Comparison of ENCODE assay signal across 8 cellular contexts in genomic region chr7:118918556-118918955, GRCh38.
DNase-seq lines count a peak whose midpoint lies in the region; ATAC-seq and TF ChIP-seq lines count a peak whose summit lies in the region.

No MANE protein-coding gene starts in this region.

- H3K27me3 ChIP-seq in BE2C (no peaks in the 10 kb centered on the region), foreskin keratinocyte (no peaks in the 10 kb centered on the region), transverse colon (no peaks in the 10 kb centered on the region)

- TF ChIP-seq CTCF in BE2C (IDR thresholded peaks at IDR 0.05; ENCODE audit: low read depth, low read length): peak; percentile 9; the same call in 1 of the 2 replicates
- peak; percentile 65 for TF ChIP-seq CTCF in LNCAP (IDR thresholded peaks at IDR 0.05)
- TF ChIP-seq CTCF in foreskin keratinocyte (conservative IDR thresholded peaks at IDR 0.05): peak; percentile 69
- no peak for TF ChIP-seq CTCF in transverse colon (IDR thresholded peaks at IDR 0.05)

- WGBS in transverse colon (ENCODE audit: low coverage in 1 of 2), 2 donors: 73 to 85% methylated on average over 1 to 2 of the region's 2 CpGs

- in situ Hi-C loops in transverse colon (cut with MboI; ENCODE audit: low pct_ligation_motif_present in 1 of 4, low pct_unique_long_range_greater_than_20kb in 1 of 4, low sequenced_read_pairs in 3 of 4): no loop called here

- intact Hi-C loops in transverse colon (cut with DNase I; ENCODE audit: low total_unique reads): no loop called here

- TF ChIP-seq EP300 in transverse colon (IDR thresholded peaks at IDR 0.05; ENCODE audit: low read depth): no peak

- H3K4me1 ChIP-seq in BE2C (no peaks in the 10 kb centered on the region), foreskin keratinocyte (no peaks in the 10 kb centered on the region), transverse colon (no peaks in the 10 kb centered on the region)

- H3K9me3 ChIP-seq in BE2C (no peaks in the 10 kb centered on the region), transverse colon (no peaks in the 10 kb centered on the region)

- H3K4me3 ChIP-seq in BE2C (ENCODE audit: low read depth, low read length) (no peak overlapping the region), transverse colon (no peak overlapping the region)

- H3K27ac ChIP-seq in foreskin keratinocyte: no peak overlapping the region
- H3K27ac ChIP-seq in transverse colon: no peak overlapping the region

- DNase-seq in BE2C: no peak
- peak; percentile 80 for DNase-seq in RKO (ENCODE audit: low spot score)
- DNase-seq in foreskin keratinocyte: peak in 1 of 2 donors; percentile 35
- no peak for DNase-seq in activated gamma-delta T cell (lab: John Stamatoyannopoulos, UW)
- DNase-seq in transverse colon: no peak

- H3K36me3 ChIP-seq in BE2C (no peaks in the 10 kb centered on the region), transverse colon (no peaks in the 10 kb centered on the region)

- ATAC-seq in foreskin keratinocyte (peak; percentile 59), HG03045 (IDR thresholded peaks at IDR 0.05; ENCODE audit: unreplicated experiment) (no peak), GM18520 (IDR thresholded peaks at IDR 0.05; ENCODE audit: unreplicated experiment) (no peak)

- no peak for TF ChIP-seq POLR2A in transverse colon (IDR thresholded peaks at IDR 0.05)

Comparison
In these comparisons a context has a peak if more than half of its experiments do, and no peak if none do; other contexts are left out.
1. CTCF ChIP-seq: peak in BE2C (single experiment), LNCAP (single experiment) and foreskin keratinocyte (single experiment); none in transverse colon (0 of 5).